In genomic region chr10:122494833-122495232, GRCh38 we compare ENCODE assay signal across 12 cellular contexts. TPM values are rescaled to one million over a fixed set of nuclear protein-coding genes. Genes with fewer than 3 reads are reported as not detected.
DNase-seq lines count a peak whose midpoint lies in the region; ATAC-seq and TF ChIP-seq lines count a peak whose summit lies in the region.
"Had no signal": no experiment of that assay in that cellular context is flagged by ENCODE, and none has a peak within 500 bp of the region (broad histone marks: within the 10 kb centered on the region; RNA-seq: fewer than 3 reads in every experiment).

No MANE protein-coding gene starts in this region.

- no peak for TF ChIP-seq POLR2A in body of pancreas (IDR thresholded peaks at IDR 0.05)

- TF ChIP-seq CTCF in body of pancreas (IDR thresholded peaks at IDR 0.05), result no peak

- peak; percentile 23 for ATAC-seq in body of pancreas
- peak in 1 of 2 donors; percentile 28 for ATAC-seq in left cardiac atrium
- no peak for ATAC-seq in GM21825 (IDR thresholded peaks at IDR 0.05; ENCODE audit: unreplicated experiment)

- H3K27ac ChIP-seq in body of pancreas, result no peak overlapping the region
- H3K27ac ChIP-seq: ovary had no signal

- H3K27me3 ChIP-seq in body of pancreas, result no peaks in the 10 kb centered on the region
- H3K27me3 ChIP-seq: ovary had no signal

- H3K36me3 ChIP-seq in body of pancreas (replicated peaks in 1 of 2; ENCODE audit: insufficient read depth in 1 of 2, low read depth in 2 of 2), result no peaks in the 10 kb centered on the region
- H3K36me3 ChIP-seq: ovary had no signal

- H3K4me3 ChIP-seq in body of pancreas, result no peak overlapping the region
- H3K4me3 ChIP-seq: ovary had no signal

- WGBS in body of pancreas, 2 donors, result 81 to 95% methylated on average over 7 to 14 of the region's 14 CpGs

- DNase-seq in GOT3 (lab: John Stamatoyannopoulos, UW) (peak; percentile 33), body of pancreas (no peak), left cardiac atrium (peak; percentile 59), smooth muscle cell of the brain vasculature (ENCODE audit: low read depth, low spot score) (peak; percentile 84), NCI-H128 (lab: John Stamatoyannopoulos, UW; ENCODE audit: unreplicated experiment) (no peak), SW 1271 (lab: John Stamatoyannopoulos, UW) (no peak), mucosa of gallbladder (ENCODE audit: low spot score) (no peak)
- DNase-seq: activated gamma-delta T cell, DND-41, NCI-H2081 treated with DMSO at 0.1 percent for 48 hours had no signal

- H3K4me1 ChIP-seq in body of pancreas, result no peaks in the 10 kb centered on the region

- intact Hi-C loops in body of pancreas (cut with DNase I), result no loop called here
- intact Hi-C loops in left cardiac atrium (cut with DNase I), result no loop called here

- no peaks in the 10 kb centered on the region for H3K9me3 ChIP-seq in body of pancreas
- H3K9me3 ChIP-seq: ovary had no signal

RNA-seq across cellular contexts. Expression of gene HTRA1, which starts 33.5 kb away (rescaled TPM):
- 10 to 100 TPM; 29.3 to 36.6 TPM for total RNA-seq in body of pancreas
- total RNA-seq in left cardiac atrium, result 10 to 100 TPM; 69.4 to 73.5 TPM
- total RNA-seq in mucosa of gallbladder, result 141 TPM

RNA-seq across cellular contexts. Expression of gene ARMS2, which starts 40.4 kb away (rescaled TPM):
- total RNA-seq in body of pancreas (not detected), left cardiac atrium (not detected), mucosa of gallbladder (not detected)
- total RNA-seq: ovary had no signal

Comparison
In these comparisons a context has a peak if more than half of its experiments do, and no peak if none do; other contexts are left out.
1. DNase-seq: peak in GOT3 (single experiment), left cardiac atrium (single experiment) and smooth muscle cell of the brain vasculature (single experiment); none in body of pancreas (0 of 4), NCI-H128 (single experiment), SW 1271 (0 of 2) and mucosa of gallbladder (single experiment).